In genomic region chr2:951224-952006, GRCh38 we compare ENCODE assay signal across 10 cellular contexts. TPM values are rescaled to one million over a fixed set of nuclear protein-coding genes. Genes with fewer than 3 reads are reported as not detected.
DNase-seq lines count a peak whose midpoint lies in the region; ATAC-seq and TF ChIP-seq lines count a peak whose summit lies in the region.
"Had no signal": no experiment of that assay in that cellular context is flagged by ENCODE, and none has a peak within 500 bp of the region (broad histone marks: within the 10 kb centered on the region; RNA-seq: fewer than 3 reads in every experiment).

No MANE protein-coding gene starts in this region.

- H3K14ac ChIP-seq in mesenchymal stem cell (ENCODE audit: low read length in 2 of 2), result no peak overlapping the region

- H3K23ac ChIP-seq in mesenchymal stem cell (ENCODE audit: low read length in 2 of 2), result no peak overlapping the region

- no peak overlapping the region for H2AFZ ChIP-seq in mesenchymal stem cell (ENCODE audit: low read depth, low read length)

- no peaks in the 10 kb centered on the region for H3K36me3 ChIP-seq in mesenchymal stem cell (ENCODE audit: control insufficient read depth in 1 of 2, insufficient read depth in 2 of 2, low read depth in 1 of 2, low read length in 2 of 2)
- H3K36me3 ChIP-seq in thymus (ENCODE audit: control insufficient read depth, insufficient read depth), result no peaks in the 10 kb centered on the region

- H3K9me3 Mint-ChIP-seq in activated T-cell treated with anti-CD3 and anti-CD28 coated beads, Interleukin-2, amount 50 U/mL, for 4 hours, result no peaks in the 10 kb centered on the region

- no peak for DNase-seq in activated T-cell treated with anti-CD3 and anti-CD28 coated beads, Interleukin-2, amount 50 U/mL, for 4 hours
- DNase-seq in activated T-cell treated with anti-CD3 and anti-CD28 coated beads for 4 hours (no peak), astrocyte of the cerebellum (ENCODE audit: low read depth) (no peak), mesenchymal stem cell (no peak), NCI-H146 treated with DMSO at 0.1 percent for 48 hours (lab: John Stamatoyannopoulos, UW; ENCODE audit: unreplicated experiment) (no peak), NCI-H1092 (lab: John Stamatoyannopoulos, UW) (no peak)
- DNase-seq: Caco-2 had no signal

- H3K4me3 ChIP-seq in astrocyte of the cerebellum (ENCODE audit: low read depth, low read length) (peak overlapping the region; percentile 34), mesenchymal stem cell (ENCODE audit: insufficient read depth in 1 of 2, low read depth in 1 of 2, low read length in 2 of 2) (peak overlapping the region in 1 of 2 experiments; percentile 66), thymus (ENCODE audit: low read length) (peak overlapping the region; percentile 56)

- no peak overlapping the region for H2BK15ac ChIP-seq in mesenchymal stem cell (ENCODE audit: low read depth, poor library complexity, severe bottlenecking)

- in situ Hi-C loops in astrocyte of the cerebellum (cut with HindIII; ENCODE audit: low sequenced_read_pairs), result no loop called here

- H4K91ac ChIP-seq in mesenchymal stem cell (ENCODE audit: low read length), result no peak overlapping the region

- H3K4me1 Mint-ChIP-seq in activated T-cell treated with anti-CD3 and anti-CD28 coated beads, Interleukin-2, amount 50 U/mL, for 4 hours (ENCODE audit: low read depth), result peaks cover 16% of the 10 kb centered on the region

- H2BK12ac ChIP-seq in mesenchymal stem cell (ENCODE audit: low read length in 2 of 2), result no peak overlapping the region

- 8% methylated on average over 33 of the region's 34 CpGs for WGBS in mesenchymal stem cell
- 14% methylated on average over 34 of the region's 34 CpGs for WGBS in thymus

- no peak overlapping the region for H4K8ac ChIP-seq in mesenchymal stem cell (ENCODE audit: low read length)

- peaks cover 13 to 65% of the 10 kb centered on the region in 2 experiments for H3K27me3 ChIP-seq in mesenchymal stem cell (ENCODE audit: control insufficient read depth in 1 of 2, insufficient read depth in 1 of 2, low read length in 2 of 2)
- H3K27me3 ChIP-seq in thymus (ENCODE audit: control insufficient read depth, insufficient read depth), result peaks cover 39% of the 10 kb centered on the region

- H3K4me2 ChIP-seq in mesenchymal stem cell (ENCODE audit: low read length, poor library complexity, severe bottlenecking), result peak overlapping the region; percentile 63

- H3K36me3 Mint-ChIP-seq in activated T-cell treated with anti-CD3 and anti-CD28 coated beads, Interleukin-2, amount 50 U/mL, for 4 hours (ENCODE audit: insufficient read depth), result no peaks in the 10 kb centered on the region

- no peak for TF ChIP-seq CTCF in astrocyte of the cerebellum (IDR thresholded peaks at IDR 0.05; ENCODE audit: low read depth, low read length, missing control alignments)

- H3K4me1 ChIP-seq in mesenchymal stem cell (ENCODE audit: control insufficient read depth, insufficient read depth, low read depth, low read length) (peaks cover 13% of the 10 kb centered on the region), thymus (ENCODE audit: control insufficient read depth, insufficient read depth, low read length) (no peaks in the 10 kb centered on the region)

- H3K9ac ChIP-seq in mesenchymal stem cell (ENCODE audit: low read length), result no peak overlapping the region

- ATAC-seq in activated T-cell treated with anti-CD3 and anti-CD28 coated beads, Interleukin-2, amount 50 U/mL, for 4 hours, result no peak
- no peak for ATAC-seq in GM18520 (IDR thresholded peaks at IDR 0.05; ENCODE audit: unreplicated experiment)

- H3K9me3 ChIP-seq in mesenchymal stem cell (ENCODE audit: control insufficient read depth, low read length) (no peaks in the 10 kb centered on the region), thymus (ENCODE audit: control insufficient read depth) (no peaks in the 10 kb centered on the region)
- H3K9me3 ChIP-seq: Caco-2 had no signal

- H3K18ac ChIP-seq in mesenchymal stem cell (ENCODE audit: low read depth in 1 of 2, low read length in 2 of 2), result no peak overlapping the region

- H2BK120ac ChIP-seq in mesenchymal stem cell (ENCODE audit: low read depth, low read length), result no peak overlapping the region

- H3K4ac ChIP-seq in mesenchymal stem cell (ENCODE audit: low read depth in 1 of 2, low read length in 2 of 2), result no peak overlapping the region

- H3K4me3 Mint-ChIP-seq in activated T-cell treated with anti-CD3 and anti-CD28 coated beads, Interleukin-2, amount 50 U/mL, for 4 hours, result peak overlapping the region; percentile 73

- H3K27me3 Mint-ChIP-seq in activated T-cell treated with anti-CD3 and anti-CD28 coated beads, Interleukin-2, amount 50 U/mL, for 4 hours (ENCODE audit: low read depth), result peaks cover 33% of the 10 kb centered on the region

- H2BK5ac ChIP-seq in mesenchymal stem cell (ENCODE audit: low read depth, low read length, poor library complexity, severe bottlenecking), result no peak overlapping the region

- H3K79me1 ChIP-seq in mesenchymal stem cell (replicated peaks; ENCODE audit: low read length, poor library complexity, severe bottlenecking), result no peaks in the 10 kb centered on the region

- no peak overlapping the region for H2AK5ac ChIP-seq in mesenchymal stem cell (ENCODE audit: low read length, severe bottlenecking)

- H3K27ac ChIP-seq in mesenchymal stem cell (ENCODE audit: low read length, poor library complexity, severe bottlenecking) (no peak overlapping the region), thymus (ENCODE audit: low read depth) (no peak overlapping the region)

RNA-seq across cellular contexts. Expression of gene SNTG2, which starts 0.8 kb away (rescaled TPM):
- 1 to 10 TPM in 1 of 3 donors, under 1 TPM in 2; 0.22 to 1.0 (median 0.98) TPM for total RNA-seq in activated T-cell treated with anti-CD3 and anti-CD28 coated beads, Interleukin-2, amount 50 U/mL, for 4 hours
- 0.15 TPM for polyA plus RNA-seq in mesenchymal stem cell (2013, experiment 1 of 2)
- polyA plus RNA-seq in mesenchymal stem cell (2013, experiment 2 of 2), result 0.08 TPM
- 1.2 TPM for polyA plus RNA-seq in thymus
- total RNA-seq: Caco-2, liver had no signal
- polyA plus RNA-seq: liver had no signal
